In the genomic region with DNA sequence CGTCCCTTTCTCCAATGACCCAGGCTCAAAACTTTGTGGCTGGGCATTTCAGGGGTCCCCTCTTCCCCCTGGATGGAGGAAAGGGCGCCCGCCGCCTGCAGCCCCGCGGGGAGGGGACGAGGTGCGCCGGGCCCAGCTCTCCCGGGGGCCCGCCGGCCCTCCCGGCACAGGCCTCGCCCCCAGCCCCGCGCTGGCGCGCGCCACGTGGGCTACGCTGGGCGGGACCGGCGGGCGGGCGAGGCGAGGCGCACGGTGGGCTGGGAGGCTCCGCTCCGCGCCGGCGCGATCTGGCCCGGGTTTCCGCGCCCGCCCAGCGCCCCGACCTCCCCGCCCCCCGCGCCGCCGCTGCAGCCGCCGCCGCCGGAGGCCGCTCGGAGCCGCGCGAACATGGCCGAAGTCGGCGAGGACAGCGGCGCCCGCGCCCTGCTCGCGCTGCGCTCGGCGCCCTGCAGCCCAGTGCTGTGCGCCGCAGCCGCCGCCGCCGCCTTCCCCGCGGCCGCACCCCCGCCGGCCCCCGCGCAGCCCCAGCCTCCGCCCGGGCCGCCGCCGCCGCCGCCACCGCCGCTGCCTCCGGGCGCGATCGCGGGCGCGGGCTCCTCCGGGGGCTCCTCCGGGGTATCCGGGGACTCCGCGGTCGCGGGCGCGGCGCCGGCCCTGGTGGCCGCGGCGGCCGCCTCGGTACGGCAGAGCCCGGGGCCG, we compare ENCODE assay signal across 8 cellular contexts. TPM values are rescaled to one million over a fixed set of nuclear protein-coding genes. Genes with fewer than 3 reads are reported as not detected.
DNase-seq lines count a peak whose midpoint lies in the region; TF ChIP-seq lines count a peak whose summit lies in the region.

A gene (plus strand): TSS at position 374 of the 699 bp plus-strand sequence. CDS start 14 bp downstream, at position 388.

- intact Hi-C loops in activated T-helper 2 cell treated with anti-CD3 and anti-CD28 coated beads, Interferon-gamma antibody, Interleukin-2, Interleukin-4, amounts not matched to agents 10 μg/mL and 5 μg/mL and 100 μg/mL, durations not matched to agents 14 hours and 24 hours and 36 hours (cut with micrococcal nuclease), result no loop called here

- no peaks in the 10 kb centered on the region for H3K9me3 Mint-ChIP-seq in activated T-helper 2 cell treated with anti-CD3 and anti-CD28 coated beads, Interferon-gamma antibody, Interleukin-2, Interleukin-4, amounts not matched to agents 10 μg/mL and 5 μg/mL and 100 μg/mL, durations not matched to agents 14 hours and 24 hours and 36 hours
- H3K9me3 Mint-ChIP-seq in nephron, result peaks cover 4% of the 10 kb centered on the region
- no peaks in the 10 kb centered on the region for H3K9me3 Mint-ChIP-seq in stimulated activated naive CD8-positive, alpha-beta T cell treated with anti-CD3 and anti-CD28 coated beads, Interleukin-15, Interleukin-2, amounts not matched to agents 100 ng/mL and 50 ng/mL, for 24 hours

- TF ChIP-seq CTCF in GM20000 (IDR thresholded peaks at IDR 0.05; ENCODE audit: extremely low read depth, missing control alignments), result no peak
- TF ChIP-seq CTCF in fibroblast of pulmonary artery (IDR thresholded peaks at IDR 0.05; ENCODE audit: low read length, missing control alignments), result no peak
- no peak for TF ChIP-seq CTCF in nephron (IDR thresholded peaks at IDR 0.05; ENCODE audit: unreplicated experiment in 3 of 3)

- H3K27me3 Mint-ChIP-seq in activated T-helper 2 cell treated with anti-CD3 and anti-CD28 coated beads, Interferon-gamma antibody, Interleukin-2, Interleukin-4, amounts not matched to agents 10 μg/mL and 5 μg/mL and 100 μg/mL, durations not matched to agents 14 hours and 24 hours and 36 hours (ENCODE audit: low read depth), result no peaks in the 10 kb centered on the region
- H3K27me3 Mint-ChIP-seq in nephron (ENCODE audit: low read depth), result peaks cover 8% of the 10 kb centered on the region
- no peaks in the 10 kb centered on the region for H3K27me3 Mint-ChIP-seq in stimulated activated naive CD8-positive, alpha-beta T cell treated with anti-CD3 and anti-CD28 coated beads, Interleukin-15, Interleukin-2, amounts not matched to agents 100 ng/mL and 50 ng/mL, for 24 hours

- in situ Hi-C loops in Caki2 (cut with HindIII; ENCODE audit: low pct_unique_long_range_greater_than_20kb, low sequenced_read_pairs), result no loop called here

- H3K27ac Mint-ChIP-seq in activated T-helper 2 cell treated with anti-CD3 and anti-CD28 coated beads, Interferon-gamma antibody, Interleukin-2, Interleukin-4, amounts not matched to agents 10 μg/mL and 5 μg/mL and 100 μg/mL, durations not matched to agents 14 hours and 24 hours and 36 hours, result peak within 1 kb of the TSS; percentile 92
- peak within 1 kb of the TSS; percentile 93 to 99 (median 98) for H3K27ac Mint-ChIP-seq in nephron
- H3K27ac Mint-ChIP-seq in stimulated activated naive CD8-positive, alpha-beta T cell treated with anti-CD3 and anti-CD28 coated beads, Interleukin-15, Interleukin-2, amounts not matched to agents 100 ng/mL and 50 ng/mL, for 24 hours, result peak within 1 kb of the TSS; percentile 88

- peaks cover 22% of the 10 kb centered on the region for H3K4me1 Mint-ChIP-seq in activated T-helper 2 cell treated with anti-CD3 and anti-CD28 coated beads, Interferon-gamma antibody, Interleukin-2, Interleukin-4, amounts not matched to agents 10 μg/mL and 5 μg/mL and 100 μg/mL, durations not matched to agents 14 hours and 24 hours and 36 hours (ENCODE audit: low read depth)
- H3K4me1 Mint-ChIP-seq in nephron, result peaks cover 22% of the 10 kb centered on the region
- peaks cover 34% of the 10 kb centered on the region for H3K4me1 Mint-ChIP-seq in stimulated activated naive CD8-positive, alpha-beta T cell treated with anti-CD3 and anti-CD28 coated beads, Interleukin-15, Interleukin-2, amounts not matched to agents 100 ng/mL and 50 ng/mL, for 24 hours (ENCODE audit: low read depth)

- H3K4me3 Mint-ChIP-seq in activated T-helper 2 cell treated with anti-CD3 and anti-CD28 coated beads, Interferon-gamma antibody, Interleukin-2, Interleukin-4, amounts not matched to agents 10 μg/mL and 5 μg/mL and 100 μg/mL, durations not matched to agents 14 hours and 24 hours and 36 hours (ENCODE audit: low read depth), result peak within 1 kb of the TSS; percentile 91
- peak within 1 kb of the TSS; percentile 94 to 99 (median 98) for H3K4me3 Mint-ChIP-seq in nephron
- peak within 1 kb of the TSS; percentile 89 for H3K4me3 Mint-ChIP-seq in stimulated activated naive CD8-positive, alpha-beta T cell treated with anti-CD3 and anti-CD28 coated beads, Interleukin-15, Interleukin-2, amounts not matched to agents 100 ng/mL and 50 ng/mL, for 24 hours

- DNase-seq in Caki2 (ENCODE audit: low read depth) (peak; percentile 48), GM20000 (ENCODE audit: low spot score) (peak; percentile 96), HUDEP-2 (lab: John Stamatoyannopoulos, UW; ENCODE audit: unreplicated experiment in 76 of 76) (peak in 59 of 76 experiments; percentile 6 to 86 (median 53)), RPMI7951 (ENCODE audit: low read depth) (peak; percentile 76), fibroblast of pulmonary artery (ENCODE audit: low read depth) (peak; percentile 74)
- DNase-seq in activated T-helper 2 cell treated with anti-CD3 and anti-CD28 coated beads, Interferon-gamma antibody, Interleukin-2, Interleukin-4, amounts not matched to agents 10 μg/mL and 5 μg/mL and 100 μg/mL, durations not matched to agents 14 hours and 24 hours and 36 hours (ENCODE audit: low spot score), result peak; percentile 73

- H3K36me3 Mint-ChIP-seq in activated T-helper 2 cell treated with anti-CD3 and anti-CD28 coated beads, Interferon-gamma antibody, Interleukin-2, Interleukin-4, amounts not matched to agents 10 μg/mL and 5 μg/mL and 100 μg/mL, durations not matched to agents 14 hours and 24 hours and 36 hours (ENCODE audit: low read depth), result peaks cover 18% of the 10 kb centered on the region
- peaks cover 8% of the 10 kb centered on the region for H3K36me3 Mint-ChIP-seq in nephron (ENCODE audit: low read depth)
- H3K36me3 Mint-ChIP-seq in stimulated activated naive CD8-positive, alpha-beta T cell treated with anti-CD3 and anti-CD28 coated beads, Interleukin-15, Interleukin-2, amounts not matched to agents 100 ng/mL and 50 ng/mL, for 24 hours (ENCODE audit: low read depth), result peaks cover 13% of the 10 kb centered on the region

- peak within 1 kb of the TSS; percentile 86 for H3K4me3 ChIP-seq in fibroblast of pulmonary artery (replicated peaks; ENCODE audit: low read depth, low read length)

RNA-seq across cellular contexts. Expression of the gene that starts here (rescaled TPM):
- 13.2 and 19.8 TPM in 2 replicates for total RNA-seq in Caki2 (2014; rRNA removed; shearing (Covaris generic); ENCODE audit: low replicate concordance)
- 8.8 and 12.3 TPM in 2 replicates for total RNA-seq in RPMI7951 (2014; rRNA removed; shearing (Covaris generic))
- 35.6 TPM in 2 replicates for total RNA-seq in activated T-helper 2 cell treated with anti-CD3 and anti-CD28 coated beads, Interferon-gamma antibody, Interleukin-2, Interleukin-4, amounts not matched to agents 10 μg/mL and 5 μg/mL and 100 μg/mL, durations not matched to agents 14 hours and 24 hours and 36 hours

Comparison
In these comparisons a context has a peak if more than half of its experiments do, and no peak if none do; other contexts are left out.
1. Peak in every context shown above with its lines: DNase-seq and H3K4me3 ChIP-seq.